ENCODE assay signal across 23 cellular contexts in the genomic region with DNA sequence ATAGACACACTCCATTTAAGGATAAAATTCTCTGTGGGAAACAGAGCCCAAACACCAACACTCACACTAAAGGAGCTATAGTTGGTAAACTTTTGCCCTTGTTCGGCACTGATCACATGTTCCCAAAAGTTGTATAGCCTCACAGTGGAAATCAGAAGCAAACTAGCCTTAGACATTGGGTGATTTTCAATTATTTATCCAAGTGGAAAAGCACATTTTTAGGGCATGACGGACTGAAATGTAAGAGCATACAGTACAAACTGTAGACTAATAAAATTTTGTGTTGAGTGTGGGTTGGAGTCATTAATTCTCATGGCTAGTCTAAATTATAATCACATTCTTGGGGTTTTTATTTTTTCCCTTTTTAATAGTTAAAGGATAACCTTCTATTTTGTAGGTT.
A peak's percentile ranks its signal among the peaks of the same experiment; 100 is the strongest.
DNase-seq lines count a peak whose midpoint lies in the region; ATAC-seq and TF ChIP-seq lines count a peak whose summit lies in the region.
"Had no signal": no experiment of that assay in that cellular context is flagged by ENCODE, and none has a peak within 500 bp of the region (broad histone marks: within the 10 kb centered on the region; RNA-seq: fewer than 3 reads in every experiment).

No MANE protein-coding gene starts in this region.

- peak overlapping the region; percentile 41 for H3K27ac ChIP-seq in AG04450 (ENCODE audit: low read depth, low read length)
- H3K27ac ChIP-seq in mesenchymal stem cell (ENCODE audit: low read length, poor library complexity, severe bottlenecking) = peak overlapping the region; percentile 72
- H3K27ac ChIP-seq: A549, adrenal gland, hepatocyte, pancreas, upper lobe of right lung had no signal

- H2AK5ac ChIP-seq in mesenchymal stem cell (ENCODE audit: low read length, severe bottlenecking) = no peak overlapping the region

- CTCF ChIA-PET in AG04450 (lab: Charles Lee) = interaction anchor here (1.5 to 2.8 kb wide), 2 partner anchors 19 to 81 kb away, joined by 4 to 12 read pairs; no protein-coding TSS in a partner anchor

- no peak overlapping the region for H4K8ac ChIP-seq in mesenchymal stem cell (ENCODE audit: low read length)

- WGBS in mesenchymal stem cell = 92% methylated on average over 1 of the region's 2 CpGs

- H3K27me3 ChIP-seq in AG04450 (ENCODE audit: control insufficient read depth, insufficient read depth, low read length) = no peaks in the 10 kb centered on the region
- no peaks in the 10 kb centered on the region for H3K27me3 ChIP-seq in mesenchymal stem cell (ENCODE audit: control insufficient read depth in 1 of 2, insufficient read depth in 1 of 2, low read length in 2 of 2)
- H3K27me3 ChIP-seq: adrenal gland, esophagus muscularis mucosa, hepatocyte, pancreas, upper lobe of right lung had no signal

- H3K4ac ChIP-seq in mesenchymal stem cell (ENCODE audit: low read depth in 1 of 2, low read length in 2 of 2) = no peak overlapping the region

- peaks cover 4% of the 10 kb centered on the region for H3K4me1 ChIP-seq in mesenchymal stem cell (ENCODE audit: control insufficient read depth, insufficient read depth, low read depth, low read length)
- H3K4me1 ChIP-seq: adrenal gland, pancreas, upper lobe of right lung had no signal

- H2AFZ ChIP-seq in mesenchymal stem cell (ENCODE audit: low read depth, low read length) = no peak overlapping the region
- H2AFZ ChIP-seq: hepatocyte had no signal

- H3K4me2 ChIP-seq in mesenchymal stem cell (ENCODE audit: low read length, poor library complexity, severe bottlenecking) = no peak overlapping the region
- H3K4me2 ChIP-seq: A549, hepatocyte had no signal

- no peak overlapping the region for H3K4me3 ChIP-seq in AG04450 (ENCODE audit: low read depth, low read length)
- H3K4me3 ChIP-seq in mesenchymal stem cell (ENCODE audit: insufficient read depth in 1 of 2, low read depth in 1 of 2, low read length in 2 of 2) = peak overlapping the region in 1 of 2 experiments; percentile 71
- H3K4me3 ChIP-seq: A549, adrenal gland, esophagus muscularis mucosa, hepatocyte, pancreas, skin epidermis, upper lobe of right lung had no signal

- DNase-seq in AG04450 (ENCODE audit: low read depth, low spot score) = peak; percentile 47
- DNase-seq in LHCN-M2 (ENCODE audit: low read depth) = peak; percentile 87
- peak; percentile 82 for DNase-seq in brain pericyte (ENCODE audit: low read depth, low spot score)
- DNase-seq in mesenchymal stem cell = no peak
- no peak for DNase-seq in NCI-H82 treated with DMSO at 0.1 percent for 48 hours (lab: John Stamatoyannopoulos, UW; ENCODE audit: unreplicated experiment)
- no peak for DNase-seq in left colon
- DNase-seq in AG08396 (ENCODE audit: low spot score) = no peak
- DNase-seq: activated CD4-positive, alpha-beta T cell treated with anti-CD3 and anti-CD28 coated beads for 1 hour; activated effector memory CD4-positive, alpha-beta T cell treated with Interleukin-2 at 50 U/mL for 16 hours; adrenal gland; central memory CD4-positive, alpha-beta T cell; islet precursor cell; NCI-H1930; NCI-H446; pancreas; stimulated activated CD4-positive, alpha-beta T cell treated with anti-CD3 and anti-CD28 coated beads, Interleukin-4, amount 100 ng/mL, for 24 hours; SW 1271; upper lobe of right lung had no signal

- no peak overlapping the region for H2BK12ac ChIP-seq in mesenchymal stem cell (ENCODE audit: low read length in 2 of 2)

- H3K9me3 ChIP-seq in AG04450 (ENCODE audit: control insufficient read depth, insufficient read depth, low read length) (peaks cover 4% of the 10 kb centered on the region), mesenchymal stem cell (ENCODE audit: control insufficient read depth, low read length) (no peaks in the 10 kb centered on the region)
- H3K9me3 ChIP-seq: A549, adrenal gland, esophagus muscularis mucosa, pancreas, upper lobe of right lung had no signal

- no peaks in the 10 kb centered on the region for H3K79me1 ChIP-seq in mesenchymal stem cell (replicated peaks; ENCODE audit: low read length, poor library complexity, severe bottlenecking)

- H2BK15ac ChIP-seq in mesenchymal stem cell (ENCODE audit: low read depth, poor library complexity, severe bottlenecking) = no peak overlapping the region

- no peak overlapping the region for H3K18ac ChIP-seq in mesenchymal stem cell (ENCODE audit: low read depth in 1 of 2, low read length in 2 of 2)

- no peak overlapping the region for H4K91ac ChIP-seq in mesenchymal stem cell (ENCODE audit: low read length)

- peak overlapping the region; percentile 85 for H3K9ac ChIP-seq in mesenchymal stem cell (ENCODE audit: low read length)

- intact Hi-C loops in left colon (cut with DNase I, micrococcal nuclease) = no loop called here

- no peaks in the 10 kb centered on the region for H3K36me3 ChIP-seq in mesenchymal stem cell (ENCODE audit: control insufficient read depth in 1 of 2, insufficient read depth in 2 of 2, low read depth in 1 of 2, low read length in 2 of 2)
- H3K36me3 ChIP-seq: adrenal gland, esophagus muscularis mucosa, pancreas, upper lobe of right lung had no signal

- POLR2A ChIA-PET in AG04450 (lab: Yijun Ruan, JAX) = interaction anchor here (1.1 to 1.5 kb wide), 2 partner anchors 29 to 247 kb away, joined by 4 to 5 read pairs; a partner anchor contains a TSS

- no peak overlapping the region for H2BK5ac ChIP-seq in mesenchymal stem cell (ENCODE audit: low read depth, low read length, poor library complexity, severe bottlenecking)

- H3K23ac ChIP-seq in mesenchymal stem cell (ENCODE audit: low read length in 2 of 2) = no peak overlapping the region

- no peak overlapping the region for H2BK120ac ChIP-seq in mesenchymal stem cell (ENCODE audit: low read depth, low read length)

- H3K14ac ChIP-seq in mesenchymal stem cell (ENCODE audit: low read length in 2 of 2) = no peak overlapping the region

- ATAC-seq in GM19324 (IDR thresholded peaks at IDR 0.05; ENCODE audit: low FRiP score, unreplicated experiment) = no peak
- no peak for ATAC-seq in left colon
- ATAC-seq: A549, pancreas, upper lobe of right lung had no signal

- no peak for TF ChIP-seq CTCF in AG04450 (IDR thresholded peaks at IDR 0.05; ENCODE audit: low read depth, low read length)

Comparison
In these comparisons a context has a peak if more than half of its experiments do, and no peak if none do; other contexts are left out.
1. DNase-seq: peak in AG04450 (single experiment), LHCN-M2 (single experiment) and brain pericyte (single experiment); none in mesenchymal stem cell (single experiment), NCI-H82 treated with DMSO at 0.1 percent for 48 hours (single experiment), left colon (0 of 2) and AG08396 (single experiment).